32 cellular contexts compared by ENCODE assay signal in genomic region chr4:125958519-125958918, GRCh38.
"Had no signal": no experiment of that assay in that cellular context is flagged by ENCODE, and none has a peak within 500 bp of the region (broad histone marks: within the 10 kb centered on the region; RNA-seq: fewer than 3 reads in every experiment).

No MANE protein-coding gene starts in this region.

- H3K9me3 ChIP-seq: SJSA1 had no signal

- ATAC-seq: Panc1, Right ventricle myocardium inferior, SK-N-SH treated with all-trans-retinoic acid at 6 μM for 48 hours, T-cell had no signal

- H3K27ac ChIP-seq: PC-9, RWPE1, SJSA1 had no signal

- H3K4me1 ChIP-seq: SJSA1 had no signal

- DNase-seq: Kasumi-1, KG1, NCI-H1048, NCI-H1092 treated with DMSO at 0.1 percent for 48 hours, NCI-H1105 treated with DMSO at 0.1 percent for 48 hours, NCI-H1417, NCI-H1436, NCI-H146, NCI-H1694, NCI-H187, NCI-H1930, NCI-H2029 treated with DMSO at 0.1 percent for 48 hours, NCI-H2081 treated with DMSO at 0.1 percent for 48 hours, NCI-H2107, NCI-H2171 treated with DMSO at 0.1 percent for 48 hours, NCI-H2227 treated with DMSO at 0.1 percent for 48 hours, NCI-H345, NCI-H446, NCI-H510A treated with DMSO at 0.1 percent for 48 hours, NCI-H526, NCI-H69, NCI-H748 treated with DMSO at 0.1 percent for 48 hours, NCI-H82, PC-9, SHP77, SIG-M5, T-cell had no signal

- H3K4me3 ChIP-seq: PC-9, SJSA1 had no signal

- H3K27me3 ChIP-seq: SJSA1 had no signal

- H3K36me3 ChIP-seq: SJSA1 had no signal

- H3K4me2 ChIP-seq: PC-9 had no signal

- H2AFZ ChIP-seq: PC-9 had no signal
